1 cellular context compared by ENCODE assay signal in genomic region chr4:40055873-40056721, GRCh38.
A peak's percentile ranks its signal among the peaks of the same experiment; 100 is the strongest.
TF ChIP-seq lines count a peak whose summit lies in the region.

No MANE protein-coding gene starts in this region.

TF ChIP-seq in K562, 482 proteins besides CTCF, POLR2A, EP300 and RAD21 (continued from another document and continues in another):
- peak; percentile 73; the same call in 1 of the 2 replicates for TF ChIP-seq ZBTB9 (CRISPR knock-in tag; IDR thresholded peaks at IDR 0.05)
- TF ChIP-seq TEAD4 (IDR thresholded peaks at IDR 0.05; ENCODE audit: low read length) = peak; percentile 34; the same call in 1 of the 2 replicates
- TF ChIP-seq TEAD4 (CRISPR knock-in tag; IDR thresholded peaks at IDR 0.05; ENCODE audit: borderline replicate concordance) = peak; percentile 72; the same call in 1 of the 2 replicates
- 0 out of 2 replicates have a peak, but pooled peaks have one; percentile 12 for TF ChIP-seq NCOA1 (IDR thresholded peaks at IDR 0.05; ENCODE audit: low read depth)
- TF ChIP-seq KLF1 (tag; IDR thresholded peaks at IDR 0.05) = 0 out of 2 replicates have a peak, but pooled peaks have one; percentile 42
- no peak for TF ChIP-seq POLR2AphosphoS2 (IDR thresholded peaks at IDR 0.05; ENCODE audit: low read length)
- TF ChIP-seq ILF3 (IDR thresholded peaks at IDR 0.05; ENCODE audit: borderline replicate concordance) = no peak; the same call in 1 of the 2 replicates
- no peak for TF ChIP-seq EWSR1 (IDR thresholded peaks at IDR 0.05; ENCODE audit: borderline replicate concordance, low read depth, partially characterized antibody)
- TF ChIP-seq NFIC (IDR thresholded peaks at IDR 0.05) = no peak
- TF ChIP-seq SAFB (IDR thresholded peaks at IDR 0.05; ENCODE audit: borderline replicate concordance, low read depth, low read length) = peak; percentile 86
- TF ChIP-seq ZNF347 (CRISPR knock-in tag; IDR thresholded peaks at IDR 0.05; ENCODE audit: low read depth) = no peak
- TF ChIP-seq TEAD1 (CRISPR knock-in tag; IDR thresholded peaks at IDR 0.05) = peak in 1 of 2 experiments; percentile 94; a peak in 2 of 4 replicates
- 0 out of 2 replicates have a peak, but pooled peaks have one; percentile 4 for TF ChIP-seq LEF1 (IDR thresholded peaks at IDR 0.05)
- TF ChIP-seq POLR2H (tag; IDR thresholded peaks at IDR 0.05; ENCODE audit: low read depth) = no peak; the same call in 1 of the 2 replicates
- TF ChIP-seq JUNB (CRISPR knock-in tag; conservative IDR thresholded peaks at IDR 0.05) = no peak
- no peak; the same call in 1 of the 2 replicates for TF ChIP-seq JUND (IDR thresholded peaks at IDR 0.05; ENCODE audit: borderline replicate concordance, low read depth, low read length)
- no peak for TF ChIP-seq JUND (tag; IDR thresholded peaks at IDR 0.05; ENCODE audit: borderline replicate concordance, low read depth, low read length)
- TF ChIP-seq E2F6 (IDR thresholded peaks at IDR 0.05; ENCODE audit: borderline replicate concordance in 1 of 2, extremely low read depth in 1 of 2, insufficient read depth in 1 of 2, insufficient read length in 1 of 2, low read depth in 1 of 2, low read length in 1 of 2, poor library complexity in 1 of 2, severe bottlenecking in 1 of 2) = peak; percentile 64 to 71
- TF ChIP-seq ZNF316 (IDR thresholded peaks at IDR 0.05) = no peak
- no peak for TF ChIP-seq MECOM (CRISPR knock-in tag; IDR thresholded peaks at IDR 0.05)
- TF ChIP-seq PCBP2 (IDR thresholded peaks at IDR 0.05; ENCODE audit: low read depth, low read length, poor library complexity, severe bottlenecking) = no peak
- no peak for TF ChIP-seq FOSL1 (tag; conservative IDR thresholded peaks at IDR 0.05)
- TF ChIP-seq, protein P1, sequence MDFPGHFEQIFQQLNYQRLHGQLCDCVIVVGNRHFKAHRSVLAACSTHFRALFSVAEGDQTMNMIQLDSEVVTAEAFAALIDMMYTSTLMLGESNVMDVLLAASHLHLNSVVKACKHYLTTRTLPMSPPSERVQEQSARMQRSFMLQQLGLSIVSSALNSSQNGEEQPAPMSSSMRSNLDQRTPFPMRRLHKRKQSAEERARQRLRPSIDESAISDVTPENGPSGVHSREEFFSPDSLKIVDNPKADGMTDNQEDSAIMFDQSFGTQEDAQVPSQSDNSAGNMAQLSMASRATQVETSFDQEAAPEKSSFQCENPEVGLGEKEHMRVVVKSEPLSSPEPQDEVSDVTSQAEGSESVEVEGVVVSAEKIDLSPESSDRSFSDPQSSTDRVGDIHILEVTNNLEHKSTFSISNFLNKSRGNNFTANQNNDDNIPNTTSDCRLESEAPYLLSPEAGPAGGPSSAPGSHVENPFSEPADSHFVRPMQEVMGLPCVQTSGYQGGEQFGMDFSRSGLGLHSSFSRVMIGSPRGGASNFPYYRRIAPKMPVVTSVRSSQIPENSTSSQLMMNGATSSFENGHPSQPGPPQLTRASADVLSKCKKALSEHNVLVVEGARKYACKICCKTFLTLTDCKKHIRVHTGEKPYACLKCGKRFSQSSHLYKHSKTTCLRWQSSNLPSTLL (IDR thresholded peaks at IDR 0.05) = no peak
- no peak for TF ChIP-seq ZNF12 (CRISPR knock-in tag; IDR thresholded peaks at IDR 0.05)
- no peak for TF ChIP-seq SPI1 (IDR thresholded peaks at IDR 0.05; ENCODE audit: borderline replicate concordance, low read depth, low read length)
- no peak for TF ChIP-seq NFXL1 (CRISPR knock-in tag; IDR thresholded peaks at IDR 0.05)
- TF ChIP-seq STAT5B (CRISPR knock-in tag; IDR thresholded peaks at IDR 0.05) = no peak
- no peak for TF ChIP-seq SLC30A9 (CRISPR knock-in tag; IDR thresholded peaks at IDR 0.05)
- peak; percentile 61; the same call in 1 of the 2 replicates for TF ChIP-seq PML (IDR thresholded peaks at IDR 0.05; ENCODE audit: low read length)
- no peak for TF ChIP-seq RHOXF2B (CRISPR knock-in tag; conservative IDR thresholded peaks at IDR 0.05)
- TF ChIP-seq, protein P2, sequence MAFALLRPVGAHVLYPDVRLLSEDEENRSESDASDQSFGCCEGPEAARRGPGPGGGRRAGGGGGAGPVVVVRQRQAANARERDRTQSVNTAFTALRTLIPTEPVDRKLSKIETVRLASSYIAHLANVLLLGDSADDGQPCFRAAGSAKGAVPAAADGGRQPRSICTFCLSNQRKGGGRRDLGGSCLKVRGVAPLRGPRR (CRISPR knock-in tag; IDR thresholded peaks at IDR 0.05) = no peak
- TF ChIP-seq DACH1 (IDR thresholded peaks at IDR 0.05; ENCODE audit: partially characterized antibody) = peak; percentile 31
- TF ChIP-seq CEBPZ (IDR thresholded peaks at IDR 0.05; ENCODE audit: borderline replicate concordance, low read depth, low read length) = no peak
- peak; percentile 84 for TF ChIP-seq FUS (optimal IDR thresholded peaks at IDR 0.05; ENCODE audit: low read depth, low read length)
- TF ChIP-seq CXXC5 (CRISPR knock-in tag; IDR thresholded peaks at IDR 0.05) = peak; percentile 74
- peak; percentile 52 for TF ChIP-seq FIP1L1 (IDR thresholded peaks at IDR 0.05; ENCODE audit: low read depth, low read length, poor library complexity, severe bottlenecking)
- TF ChIP-seq CBX8 (IDR thresholded peaks at IDR 0.05; ENCODE audit: borderline replicate concordance, extremely low read depth, low read depth, low read length, poor library complexity, severe bottlenecking) = no peak
- TF ChIP-seq CBFA2T3 (IDR thresholded peaks at IDR 0.05) = no peak
- TF ChIP-seq HSF4 (CRISPR knock-in tag; IDR thresholded peaks at IDR 0.05; ENCODE audit: borderline replicate concordance) = no peak
- TF ChIP-seq RBFOX2 (IDR thresholded peaks at IDR 0.05; ENCODE audit: low read depth, low read length) = peak; percentile 83
- no peak for TF ChIP-seq SRSF1 (IDR thresholded peaks at IDR 0.05; ENCODE audit: low read depth, low read length)
- TF ChIP-seq PURB (CRISPR knock-in tag; IDR thresholded peaks at IDR 0.05; ENCODE audit: low read depth) = no peak
- peak in 1 of 2 experiments; percentile 75; a peak in 1 of 4 replicates for TF ChIP-seq NONO (IDR thresholded peaks at IDR 0.05; ENCODE audit: low read depth in 2 of 2, low read length in 1 of 2)
- no peak for TF ChIP-seq HCFC1 (IDR thresholded peaks at IDR 0.05; ENCODE audit: low read depth, low read length)
- no peak; a peak in 1 of 4 replicates for TF ChIP-seq HDAC1 (IDR thresholded peaks at IDR 0.05)
- TF ChIP-seq ATF4 (CRISPR knock-in tag; IDR thresholded peaks at IDR 0.05) = 0 out of 2 replicates have a peak, but pooled peaks have one; percentile 39
- no peak for TF ChIP-seq TSHZ1 (CRISPR knock-in tag; IDR thresholded peaks at IDR 0.05)
- TF ChIP-seq RBM25 (IDR thresholded peaks at IDR 0.05; ENCODE audit: low read depth, low read length, severe bottlenecking) = no peak
- TF ChIP-seq BRD4 (IDR thresholded peaks at IDR 0.05) = peak; percentile 81; the same call in 1 of the 2 replicates
- TF ChIP-seq, protein P3, sequence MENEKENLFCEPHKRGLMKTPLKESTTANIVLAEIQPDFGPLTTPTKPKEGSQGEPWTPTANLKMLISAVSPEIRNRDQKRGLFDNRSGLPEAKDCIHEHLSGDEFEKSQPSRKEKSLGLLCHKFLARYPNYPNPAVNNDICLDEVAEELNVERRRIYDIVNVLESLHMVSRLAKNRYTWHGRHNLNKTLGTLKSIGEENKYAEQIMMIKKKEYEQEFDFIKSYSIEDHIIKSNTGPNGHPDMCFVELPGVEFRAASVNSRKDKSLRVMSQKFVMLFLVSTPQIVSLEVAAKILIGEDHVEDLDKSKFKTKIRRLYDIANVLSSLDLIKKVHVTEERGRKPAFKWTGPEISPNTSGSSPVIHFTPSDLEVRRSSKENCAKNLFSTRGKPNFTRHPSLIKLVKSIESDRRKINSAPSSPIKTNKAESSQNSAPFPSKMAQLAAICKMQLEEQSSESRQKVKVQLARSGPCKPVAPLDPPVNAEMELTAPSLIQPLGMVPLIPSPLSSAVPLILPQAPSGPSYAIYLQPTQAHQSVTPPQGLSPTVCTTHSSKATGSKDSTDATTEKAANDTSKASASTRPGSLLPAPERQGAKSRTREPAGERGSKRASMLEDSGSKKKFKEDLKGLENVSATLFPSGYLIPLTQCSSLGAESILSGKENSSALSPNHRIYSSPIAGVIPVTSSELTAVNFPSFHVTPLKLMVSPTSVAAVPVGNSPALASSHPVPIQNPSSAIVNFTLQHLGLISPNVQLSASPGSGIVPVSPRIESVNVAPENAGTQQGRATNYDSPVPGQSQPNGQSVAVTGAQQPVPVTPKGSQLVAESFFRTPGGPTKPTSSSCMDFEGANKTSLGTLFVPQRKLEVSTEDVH (IDR thresholded peaks at IDR 0.05; ENCODE audit: low read depth, partially characterized antibody) = no peak
